ENCODE assay signal across 16 cellular contexts in genomic region chr9:137742698-137743097, GRCh38.
DNase-seq lines count a peak whose midpoint lies in the region; ATAC-seq lines count a peak whose summit lies in the region.
"Had no signal": no experiment of that assay in that cellular context is flagged by ENCODE, and none has a peak within 500 bp of the region (broad histone marks: within the 10 kb centered on the region; RNA-seq: fewer than 3 reads in every experiment).

No MANE protein-coding gene starts in this region.

- ATAC-seq in activated naive CD8-positive, alpha-beta T cell treated with anti-CD3 and anti-CD28 coated beads, Interleukin-2, amount 50 U/mL, for 24 hours: no peak
- ATAC-seq in right cardiac atrium: peak; percentile 57 to 78
- no peak for ATAC-seq in stimulated activated memory B cell treated with anti-CD40 and anti-IgM and Interleukin-4, amounts not matched to agents 10 μg/mL and 1 μg/mL and 100 μg/mL, for 72 hours
- no peak for ATAC-seq in HG03442 (IDR thresholded peaks at IDR 0.05; ENCODE audit: unreplicated experiment)
- ATAC-seq: K562; naive thymus-derived CD8-positive, alpha-beta T cell had no signal

- H3K4me1 ChIP-seq in right cardiac atrium (ENCODE audit: control insufficient read depth, insufficient read depth, low read length): peaks cover 4% of the 10 kb centered on the region

- H3K9me3 ChIP-seq in right cardiac atrium (ENCODE audit: control insufficient read depth, low read length): no peaks in the 10 kb centered on the region

- peaks cover 18% of the 10 kb centered on the region for H3K4me1 Mint-ChIP-seq in activated naive CD8-positive, alpha-beta T cell treated with anti-CD3 and anti-CD28 coated beads for 36 hours
- H3K4me1 Mint-ChIP-seq in activated naive CD8-positive, alpha-beta T cell treated with anti-CD3 and anti-CD28 coated beads, Interleukin-2, amount 50 U/mL, for 24 hours: peaks cover 26% of the 10 kb centered on the region
- peaks cover 78% of the 10 kb centered on the region for H3K4me1 Mint-ChIP-seq in stimulated activated memory B cell treated with anti-CD40 and anti-IgM and Interleukin-4, amounts not matched to agents 10 μg/mL and 1 μg/mL and 100 μg/mL, for 72 hours

- H3K4me3 Mint-ChIP-seq in activated naive CD8-positive, alpha-beta T cell treated with anti-CD3 and anti-CD28 coated beads for 36 hours: no peak overlapping the region
- no peak overlapping the region for H3K4me3 Mint-ChIP-seq in activated naive CD8-positive, alpha-beta T cell treated with anti-CD3 and anti-CD28 coated beads, Interleukin-2, amount 50 U/mL, for 24 hours
- no peak overlapping the region for H3K4me3 Mint-ChIP-seq in stimulated activated memory B cell treated with anti-CD40 and anti-IgM and Interleukin-4, amounts not matched to agents 10 μg/mL and 1 μg/mL and 100 μg/mL, for 72 hours
- H3K4me3 Mint-ChIP-seq: CD8-positive, alpha-beta memory T cell; naive thymus-derived CD8-positive, alpha-beta T cell had no signal

- 71% methylated on average over 7 of the region's 7 CpGs for WGBS in right cardiac atrium

- H3K27ac ChIP-seq in right cardiac atrium (ENCODE audit: low read length): no peak overlapping the region
- H3K27ac ChIP-seq: HL-60 had no signal

- no peak overlapping the region for H3K4me3 ChIP-seq in right cardiac atrium (ENCODE audit: low read length)
- H3K4me3 ChIP-seq: K562 had no signal

- intact Hi-C loops in right cardiac atrium (cut with DNase I): no loop called here

- peaks cover 15% of the 10 kb centered on the region for H3K36me3 Mint-ChIP-seq in activated naive CD8-positive, alpha-beta T cell treated with anti-CD3 and anti-CD28 coated beads for 36 hours
- peaks cover 36% of the 10 kb centered on the region for H3K36me3 Mint-ChIP-seq in activated naive CD8-positive, alpha-beta T cell treated with anti-CD3 and anti-CD28 coated beads, Interleukin-2, amount 50 U/mL, for 24 hours (ENCODE audit: low read depth)
- H3K36me3 Mint-ChIP-seq in stimulated activated memory B cell treated with anti-CD40 and anti-IgM and Interleukin-4, amounts not matched to agents 10 μg/mL and 1 μg/mL and 100 μg/mL, for 72 hours: peaks cover 67% of the 10 kb centered on the region

- no peaks in the 10 kb centered on the region for H3K9me3 Mint-ChIP-seq in activated naive CD8-positive, alpha-beta T cell treated with anti-CD3 and anti-CD28 coated beads for 36 hours
- H3K9me3 Mint-ChIP-seq in activated naive CD8-positive, alpha-beta T cell treated with anti-CD3 and anti-CD28 coated beads, Interleukin-2, amount 50 U/mL, for 24 hours: no peaks in the 10 kb centered on the region
- peaks cover 3% of the 10 kb centered on the region for H3K9me3 Mint-ChIP-seq in stimulated activated memory B cell treated with anti-CD40 and anti-IgM and Interleukin-4, amounts not matched to agents 10 μg/mL and 1 μg/mL and 100 μg/mL, for 72 hours
- H3K9me3 Mint-ChIP-seq: CD8-positive, alpha-beta memory T cell; naive thymus-derived CD8-positive, alpha-beta T cell had no signal

- no peaks in the 10 kb centered on the region for H3K27me3 ChIP-seq in right cardiac atrium (ENCODE audit: control insufficient read depth, insufficient read depth)

- H3K27ac Mint-ChIP-seq in activated naive CD8-positive, alpha-beta T cell treated with anti-CD3 and anti-CD28 coated beads for 36 hours: peak overlapping the region; percentile 58
- no peak overlapping the region for H3K27ac Mint-ChIP-seq in activated naive CD8-positive, alpha-beta T cell treated with anti-CD3 and anti-CD28 coated beads, Interleukin-2, amount 50 U/mL, for 24 hours
- peak overlapping the region; percentile 95 for H3K27ac Mint-ChIP-seq in stimulated activated memory B cell treated with anti-CD40 and anti-IgM and Interleukin-4, amounts not matched to agents 10 μg/mL and 1 μg/mL and 100 μg/mL, for 72 hours
- H3K27ac Mint-ChIP-seq: naive thymus-derived CD8-positive, alpha-beta T cell had no signal

- H3K27me3 Mint-ChIP-seq in activated naive CD8-positive, alpha-beta T cell treated with anti-CD3 and anti-CD28 coated beads for 36 hours: no peaks in the 10 kb centered on the region
- H3K27me3 Mint-ChIP-seq in activated naive CD8-positive, alpha-beta T cell treated with anti-CD3 and anti-CD28 coated beads, Interleukin-2, amount 50 U/mL, for 24 hours: no peaks in the 10 kb centered on the region
- no peaks in the 10 kb centered on the region for H3K27me3 Mint-ChIP-seq in stimulated activated memory B cell treated with anti-CD40 and anti-IgM and Interleukin-4, amounts not matched to agents 10 μg/mL and 1 μg/mL and 100 μg/mL, for 72 hours
- H3K27me3 Mint-ChIP-seq: CD8-positive, alpha-beta memory T cell; naive thymus-derived CD8-positive, alpha-beta T cell had no signal

- DNase-seq in activated naive CD8-positive, alpha-beta T cell treated with anti-CD3 and anti-CD28 coated beads for 36 hours: no peak
- DNase-seq in activated naive CD8-positive, alpha-beta T cell treated with anti-CD3 and anti-CD28 coated beads, Interleukin-2, amount 50 U/mL, for 24 hours: no peak
- DNase-seq in amniotic epithelial cell (ENCODE audit: low read depth) (peak; percentile 75), right cardiac atrium (peak in 1 of 3 donors; percentile 62), retina (no peak)
- DNase-seq in activated CD4-positive, alpha-beta T cell treated with anti-CD3 and anti-CD28 coated beads for 1 hour: no peak
- DNase-seq: activated naive CD4-positive, alpha-beta T cell treated with anti-CD3 and anti-CD28 coated beads, Interleukin-2, amount 50 U/mL, for 16 hours; CD8-positive, alpha-beta memory T cell; effector memory CD4-positive, alpha-beta T cell; EL; naive thymus-derived CD8-positive, alpha-beta T cell; NCI-H748 treated with DMSO at 0.1 percent for 48 hours had no signal

Comparison
In these comparisons a context has a peak if more than half of its experiments do, and no peak if none do; other contexts are left out.
1. ATAC-seq: peak in right cardiac atrium (2 of 2); none in activated naive CD8-positive, alpha-beta T cell treated with anti-CD3 and anti-CD28 coated beads, Interleukin-2, amount 50 U/mL, for 24 hours (single experiment), stimulated activated memory B cell treated with anti-CD40 and anti-IgM and Interleukin-4, amounts not matched to agents 10 μg/mL and 1 μg/mL and 100 μg/mL, for 72 hours (single experiment) and HG03442 (single experiment).